20 cellular contexts compared by ENCODE assay signal in genomic region chr16:77276686-77277085, GRCh38.
"Had no signal": no experiment of that assay in that cellular context is flagged by ENCODE, and none has a peak within 500 bp of the region (broad histone marks: within the 10 kb centered on the region; RNA-seq: fewer than 3 reads in every experiment).

No MANE protein-coding gene starts in this region.

- ATAC-seq: activated CD8-positive, alpha-beta memory T cell treated with anti-CD3 and anti-CD28 coated beads, Interleukin-2, amount 10 ng/mL, durations not matched to agents 7 days and 5 days; body of pancreas; esophagus mucosa; naive thymus-derived CD8-positive, alpha-beta T cell; stimulated activated naive CD8-positive, alpha-beta T cell treated with anti-CD3 and anti-CD28 coated beads, Interleukin-15, amount 100 ng/mL, for 72 hours had no signal

- H3K4me1 ChIP-seq: body of pancreas had no signal

- DNase-seq: activated CD4-positive, alpha-beta T cell treated with anti-CD3 and anti-CD28 coated beads, Interleukin-2, amount 50 U/mL, for 48 hours; activated CD4-positive, CD25-positive, alpha-beta regulatory T cell treated with anti-CD3 and anti-CD28 coated beads, Interleukin-2, amount 50 U/mL, for 72 hours; activated CD8-positive, alpha-beta memory T cell treated with anti-CD3 and anti-CD28 coated beads, Interleukin-2, amount 10 ng/mL, durations not matched to agents 7 days and 5 days; activated effector memory CD4-positive, alpha-beta T cell treated with Interleukin-2 at 50 U/mL for 16 hours; activated T-cell treated with anti-CD3 and anti-CD28 coated beads, Interleukin-2, amount 50 U/mL, for 24 hours; amniotic stem cell; body of pancreas; endodermal cell; foreskin fibroblast; glutamatergic neuron; immature natural killer cell; left cardiac atrium; naive thymus-derived CD8-positive, alpha-beta T cell; retina; stimulated activated CD4-positive, alpha-beta T cell treated with anti-CD3 and anti-CD28 coated beads, Interleukin-4, amount 100 ng/mL, for 4 hours; stimulated activated naive CD8-positive, alpha-beta T cell treated with anti-CD3 and anti-CD28 coated beads, Interleukin-15, amount 100 ng/mL, for 72 hours had no signal

- H3K9me3 ChIP-seq: body of pancreas, neutrophil had no signal

- H3K36me3 ChIP-seq: neutrophil had no signal

- H3K27ac ChIP-seq: body of pancreas, neutrophil had no signal

- FAIRE-seq: urothelium cell line had no signal

- H3K4me3 ChIP-seq: body of pancreas, lung had no signal

- H3K27me3 ChIP-seq: body of pancreas, neutrophil had no signal
